In the genomic region with DNA sequence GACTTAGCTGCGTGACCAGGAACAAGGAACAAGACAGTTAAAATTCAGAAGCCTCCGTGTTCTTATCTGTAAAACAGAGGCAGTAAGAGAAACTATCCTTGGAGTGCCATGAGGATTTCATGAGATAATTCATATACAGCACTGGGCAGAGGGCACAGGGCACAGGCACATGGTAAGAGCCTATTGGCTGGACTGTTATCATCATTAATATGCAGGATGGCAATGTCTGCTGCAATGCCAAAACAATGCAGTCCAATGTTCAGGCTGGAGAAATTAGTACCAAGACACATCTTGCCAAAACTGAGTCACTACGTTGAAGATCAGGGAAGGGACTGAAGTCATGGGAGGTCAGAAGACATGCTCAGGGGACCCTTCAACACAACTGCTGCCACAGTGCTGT, we compare ENCODE assay signal across 1 cellular context.
TF ChIP-seq lines count a peak whose summit lies in the region.

No MANE protein-coding gene starts in this region.

TF ChIP-seq in IMR-90, 13 proteins besides CTCF, POLR2A, EP300 and RAD21:
- TF ChIP-seq, protein P1, sequence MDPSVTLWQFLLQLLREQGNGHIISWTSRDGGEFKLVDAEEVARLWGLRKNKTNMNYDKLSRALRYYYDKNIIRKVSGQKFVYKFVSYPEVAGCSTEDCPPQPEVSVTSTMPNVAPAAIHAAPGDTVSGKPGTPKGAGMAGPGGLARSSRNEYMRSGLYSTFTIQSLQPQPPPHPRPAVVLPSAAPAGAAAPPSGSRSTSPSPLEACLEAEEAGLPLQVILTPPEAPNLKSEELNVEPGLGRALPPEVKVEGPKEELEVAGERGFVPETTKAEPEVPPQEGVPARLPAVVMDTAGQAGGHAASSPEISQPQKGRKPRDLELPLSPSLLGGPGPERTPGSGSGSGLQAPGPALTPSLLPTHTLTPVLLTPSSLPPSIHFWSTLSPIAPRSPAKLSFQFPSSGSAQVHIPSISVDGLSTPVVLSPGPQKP (IDR thresholded peaks at IDR 0.05; ENCODE audit: borderline replicate concordance, low read depth, low read length) = no peak
- TF ChIP-seq CEBPB (IDR thresholded peaks at IDR 0.05; ENCODE audit: low read depth, low read length) (no peak), RCOR1 (IDR thresholded peaks at IDR 0.05; ENCODE audit: insufficient replicate concordance, low read length) (no peak)
- TF ChIP-seq, protein P2, sequence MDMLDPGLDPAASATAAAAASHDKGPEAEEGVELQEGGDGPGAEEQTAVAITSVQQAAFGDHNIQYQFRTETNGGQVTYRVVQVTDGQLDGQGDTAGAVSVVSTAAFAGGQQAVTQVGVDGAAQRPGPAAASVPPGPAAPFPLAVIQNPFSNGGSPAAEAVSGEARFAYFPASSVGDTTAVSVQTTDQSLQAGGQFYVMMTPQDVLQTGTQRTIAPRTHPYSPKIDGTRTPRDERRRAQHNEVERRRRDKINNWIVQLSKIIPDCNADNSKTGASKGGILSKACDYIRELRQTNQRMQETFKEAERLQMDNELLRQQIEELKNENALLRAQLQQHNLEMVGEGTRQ (IDR thresholded peaks at IDR 0.05; ENCODE audit: low read depth, low read length) = no peak
